2 cellular contexts compared by ENCODE assay signal in the genomic region with DNA sequence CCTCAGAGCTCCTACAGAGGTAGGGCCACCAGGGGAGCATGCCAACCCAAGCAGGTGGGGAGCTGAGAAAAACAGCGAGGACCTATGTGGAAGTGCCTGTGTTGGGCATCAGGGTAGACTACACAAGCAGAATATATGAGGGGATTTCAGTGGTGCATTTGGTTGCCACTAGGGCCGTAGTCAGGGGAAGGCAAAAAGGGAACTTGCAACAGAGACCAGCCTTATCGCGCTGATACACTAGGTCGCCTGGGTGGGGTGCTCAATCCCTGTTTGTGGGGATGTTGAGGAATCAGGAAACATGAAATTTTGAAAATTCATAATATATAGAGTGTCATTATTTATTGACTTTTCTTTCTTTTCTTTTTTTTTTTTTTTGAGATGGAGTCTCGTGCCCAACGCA.
TF ChIP-seq lines count a peak whose summit lies in the region.

No MANE protein-coding gene starts in this region.

TF ChIP-seq in A549, 52 proteins besides CTCF, POLR2A, EP300 and RAD21 (continued from another document):
- TF ChIP-seq, protein P1, sequence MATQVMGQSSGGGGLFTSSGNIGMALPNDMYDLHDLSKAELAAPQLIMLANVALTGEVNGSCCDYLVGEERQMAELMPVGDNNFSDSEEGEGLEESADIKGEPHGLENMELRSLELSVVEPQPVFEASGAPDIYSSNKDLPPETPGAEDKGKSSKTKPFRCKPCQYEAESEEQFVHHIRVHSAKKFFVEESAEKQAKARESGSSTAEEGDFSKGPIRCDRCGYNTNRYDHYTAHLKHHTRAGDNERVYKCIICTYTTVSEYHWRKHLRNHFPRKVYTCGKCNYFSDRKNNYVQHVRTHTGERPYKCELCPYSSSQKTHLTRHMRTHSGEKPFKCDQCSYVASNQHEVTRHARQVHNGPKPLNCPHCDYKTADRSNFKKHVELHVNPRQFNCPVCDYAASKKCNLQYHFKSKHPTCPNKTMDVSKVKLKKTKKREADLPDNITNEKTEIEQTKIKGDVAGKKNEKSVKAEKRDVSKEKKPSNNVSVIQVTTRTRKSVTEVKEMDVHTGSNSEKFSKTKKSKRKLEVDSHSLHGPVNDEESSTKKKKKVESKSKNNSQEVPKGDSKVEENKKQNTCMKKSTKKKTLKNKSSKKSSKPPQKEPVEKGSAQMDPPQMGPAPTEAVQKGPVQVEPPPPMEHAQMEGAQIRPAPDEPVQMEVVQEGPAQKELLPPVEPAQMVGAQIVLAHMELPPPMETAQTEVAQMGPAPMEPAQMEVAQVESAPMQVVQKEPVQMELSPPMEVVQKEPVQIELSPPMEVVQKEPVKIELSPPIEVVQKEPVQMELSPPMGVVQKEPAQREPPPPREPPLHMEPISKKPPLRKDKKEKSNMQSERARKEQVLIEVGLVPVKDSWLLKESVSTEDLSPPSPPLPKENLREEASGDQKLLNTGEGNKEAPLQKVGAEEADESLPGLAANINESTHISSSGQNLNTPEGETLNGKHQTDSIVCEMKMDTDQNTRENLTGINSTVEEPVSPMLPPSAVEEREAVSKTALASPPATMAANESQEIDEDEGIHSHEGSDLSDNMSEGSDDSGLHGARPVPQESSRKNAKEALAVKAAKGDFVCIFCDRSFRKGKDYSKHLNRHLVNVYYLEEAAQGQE (IDR thresholded peaks at IDR 0.05): no peak
- no peak for TF ChIP-seq MAFK (IDR thresholded peaks at IDR 0.05; ENCODE audit: partially characterized antibody)
- no peak for TF ChIP-seq TFCP2L1 (CRISPR knock-in tag; IDR thresholded peaks at IDR 0.05)
- TF ChIP-seq KDM1A (IDR thresholded peaks at IDR 0.05; ENCODE audit: low read depth): no peak
- TF ChIP-seq ZSCAN20 (CRISPR knock-in tag; IDR thresholded peaks at IDR 0.05): no peak
- no peak for TF ChIP-seq RFX5 (IDR thresholded peaks at IDR 0.05)
- TF ChIP-seq GATA3 (IDR thresholded peaks at IDR 0.05; ENCODE audit: borderline replicate concordance): no peak
- no peak for TF ChIP-seq E2F6 (IDR thresholded peaks at IDR 0.05; ENCODE audit: borderline replicate concordance, low read depth)
- no peak for TF ChIP-seq NR3C1 (IDR thresholded peaks at IDR 0.05)
- no peak for TF ChIP-seq CHD2 (IDR thresholded peaks at IDR 0.05; ENCODE audit: low read length, partially characterized antibody)

TF ChIP-seq in GM23338, 12 proteins besides CTCF, POLR2A, EP300 and RAD21 (continued from another document):
- TF ChIP-seq, protein P2, sequence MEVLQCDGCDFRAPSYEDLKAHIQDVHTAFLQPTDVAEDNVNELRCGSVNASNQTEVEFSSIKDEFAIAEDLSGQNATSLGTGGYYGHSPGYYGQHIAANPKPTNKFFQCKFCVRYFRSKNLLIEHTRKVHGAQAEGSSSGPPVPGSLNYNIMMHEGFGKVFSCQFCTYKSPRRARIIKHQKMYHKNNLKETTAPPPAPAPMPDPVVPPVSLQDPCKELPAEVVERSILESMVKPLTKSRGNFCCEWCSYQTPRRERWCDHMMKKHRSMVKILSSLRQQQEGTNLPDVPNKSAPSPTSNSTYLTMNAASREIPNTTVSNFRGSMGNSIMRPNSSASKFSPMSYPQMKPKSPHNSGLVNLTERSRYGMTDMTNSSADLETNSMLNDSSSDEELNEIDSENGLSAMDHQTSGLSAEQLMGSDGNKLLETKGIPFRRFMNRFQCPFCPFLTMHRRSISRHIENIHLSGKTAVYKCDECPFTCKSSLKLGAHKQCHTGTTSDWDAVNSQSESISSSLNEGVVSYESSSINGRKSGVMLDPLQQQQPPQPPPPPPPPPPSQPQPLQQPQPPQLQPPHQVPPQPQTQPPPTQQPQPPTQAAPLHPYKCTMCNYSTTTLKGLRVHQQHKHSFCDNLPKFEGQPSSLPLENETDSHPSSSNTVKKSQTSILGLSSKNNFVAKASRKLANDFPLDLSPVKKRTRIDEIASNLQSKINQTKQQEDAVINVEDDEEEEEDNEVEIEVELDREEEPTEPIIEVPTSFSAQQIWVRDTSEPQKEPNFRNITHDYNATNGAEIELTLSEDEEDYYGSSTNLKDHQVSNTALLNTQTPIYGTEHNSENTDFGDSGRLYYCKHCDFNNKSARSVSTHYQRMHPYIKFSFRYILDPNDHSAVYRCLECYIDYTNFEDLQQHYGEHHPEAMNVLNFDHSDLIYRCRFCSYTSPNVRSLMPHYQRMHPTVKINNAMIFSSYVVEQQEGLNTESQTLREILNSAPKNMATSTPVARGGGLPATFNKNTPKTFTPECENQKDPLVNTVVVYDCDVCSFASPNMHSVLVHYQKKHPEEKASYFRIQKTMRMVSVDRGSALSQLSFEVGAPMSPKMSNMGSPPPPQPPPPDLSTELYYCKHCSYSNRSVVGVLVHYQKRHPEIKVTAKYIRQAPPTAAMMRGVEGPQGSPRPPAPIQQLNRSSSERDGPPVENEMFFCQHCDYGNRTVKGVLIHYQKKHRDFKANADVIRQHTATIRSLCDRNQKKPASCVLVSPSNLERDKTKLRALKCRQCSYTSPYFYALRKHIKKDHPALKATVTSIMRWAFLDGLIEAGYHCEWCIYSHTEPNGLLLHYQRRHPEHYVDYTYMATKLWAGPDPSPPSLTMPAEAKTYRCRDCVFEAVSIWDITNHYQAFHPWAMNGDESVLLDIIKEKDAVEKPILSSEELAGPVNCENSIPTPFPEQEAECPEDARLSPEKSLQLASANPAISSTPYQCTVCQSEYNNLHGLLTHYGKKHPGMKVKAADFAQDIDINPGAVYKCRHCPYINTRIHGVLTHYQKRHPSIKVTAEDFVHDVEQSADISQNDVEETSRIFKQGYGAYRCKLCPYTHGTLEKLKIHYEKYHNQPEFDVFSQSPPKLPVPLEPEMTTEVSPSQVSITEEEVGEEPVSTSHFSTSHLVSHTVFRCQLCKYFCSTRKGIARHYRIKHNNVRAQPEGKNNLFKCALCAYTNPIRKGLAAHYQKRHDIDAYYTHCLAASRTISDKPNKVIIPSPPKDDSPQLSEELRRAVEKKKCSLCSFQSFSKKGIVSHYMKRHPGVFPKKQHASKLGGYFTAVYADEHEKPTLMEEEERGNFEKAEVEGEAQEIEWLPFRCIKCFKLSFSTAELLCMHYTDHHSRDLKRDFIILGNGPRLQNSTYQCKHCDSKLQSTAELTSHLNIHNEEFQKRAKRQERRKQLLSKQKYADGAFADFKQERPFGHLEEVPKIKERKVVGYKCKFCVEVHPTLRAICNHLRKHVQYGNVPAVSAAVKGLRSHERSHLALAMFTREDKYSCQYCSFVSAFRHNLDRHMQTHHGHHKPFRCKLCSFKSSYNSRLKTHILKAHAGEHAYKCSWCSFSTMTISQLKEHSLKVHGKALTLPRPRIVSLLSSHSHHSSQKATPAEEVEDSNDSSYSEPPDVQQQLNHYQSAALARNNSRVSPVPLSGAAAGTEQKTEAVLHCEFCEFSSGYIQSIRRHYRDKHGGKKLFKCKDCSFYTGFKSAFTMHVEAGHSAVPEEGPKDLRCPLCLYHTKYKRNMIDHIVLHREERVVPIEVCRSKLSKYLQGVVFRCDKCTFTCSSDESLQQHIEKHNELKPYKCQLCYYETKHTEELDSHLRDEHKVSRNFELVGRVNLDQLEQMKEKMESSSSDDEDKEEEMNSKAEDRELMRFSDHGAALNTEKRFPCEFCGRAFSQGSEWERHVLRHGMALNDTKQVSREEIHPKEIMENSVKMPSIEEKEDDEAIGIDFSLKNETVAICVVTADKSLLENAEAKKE (CRISPR knock-in tag; IDR thresholded peaks at IDR 0.05): no peak
- TF ChIP-seq EZH2phosphoT487 (IDR thresholded peaks at IDR 0.05; ENCODE audit: unreplicated experiment): no peak
- TF ChIP-seq POLR2AphosphoS5 (IDR thresholded peaks at IDR 0.05; ENCODE audit: low read depth): no peak
- no peak for TF ChIP-seq ZNF114 (CRISPR knock-in tag; IDR thresholded peaks at IDR 0.05)
- TF ChIP-seq, protein P1 (IDR thresholded peaks at IDR 0.05; ENCODE audit: unreplicated experiment): no peak
- no peak for TF ChIP-seq STAT1 (IDR thresholded peaks at IDR 0.05; ENCODE audit: unreplicated experiment)
